ENCODE assay signal across 15 cellular contexts in the genomic region with DNA sequence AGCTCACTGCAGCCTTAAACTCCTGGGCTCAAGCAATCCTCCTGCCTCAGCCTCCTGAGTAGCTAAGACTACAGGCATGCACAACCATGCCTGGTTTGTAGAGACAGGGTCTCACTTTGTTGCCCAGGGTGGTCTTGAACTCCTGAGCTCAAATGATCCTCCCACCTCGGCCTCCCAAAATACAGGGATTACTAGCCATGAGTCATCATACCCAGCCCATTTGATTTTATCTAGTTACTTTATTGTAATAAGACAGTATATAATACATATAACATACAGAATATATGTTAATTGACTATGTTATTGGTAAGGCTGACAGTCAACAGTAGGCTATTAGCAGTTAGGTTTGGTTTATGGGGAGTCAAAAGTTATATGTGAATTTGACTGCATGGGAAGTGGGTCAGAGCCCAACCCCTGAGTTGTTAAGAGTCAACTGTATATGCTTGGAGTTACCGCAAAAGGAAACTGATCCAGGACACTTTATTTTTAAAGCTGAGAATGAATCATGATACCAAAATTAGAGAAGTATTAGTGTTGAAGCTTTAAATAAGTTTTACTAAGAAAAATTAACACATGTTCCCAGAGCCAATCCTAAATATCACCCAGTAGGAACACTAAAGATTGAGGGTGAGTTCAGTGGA. TPM values are rescaled to one million over a fixed set of nuclear protein-coding genes. Genes with fewer than 3 reads are reported as not detected.
A peak's percentile ranks its signal among the peaks of the same experiment; 100 is the strongest.
DNase-seq lines count a peak whose midpoint lies in the region; ATAC-seq and TF ChIP-seq lines count a peak whose summit lies in the region.
"Had no signal": no experiment of that assay in that cellular context is flagged by ENCODE, and none has a peak within 500 bp of the region (broad histone marks: within the 10 kb centered on the region; RNA-seq: fewer than 3 reads in every experiment).

No MANE protein-coding gene starts in this region.

- H3K4me3 Mint-ChIP-seq in activated CD8-positive, alpha-beta T cell treated with anti-CD3 and anti-CD28 coated beads for 36 hours = no peak overlapping the region
- peak overlapping the region in 1 of 10 donors; percentile 6 for H3K4me3 Mint-ChIP-seq in naive thymus-derived CD8-positive, alpha-beta T cell

- H3K9me3 Mint-ChIP-seq in activated CD8-positive, alpha-beta T cell treated with anti-CD3 and anti-CD28 coated beads for 36 hours = no peaks in the 10 kb centered on the region
- H3K9me3 Mint-ChIP-seq in naive thymus-derived CD8-positive, alpha-beta T cell = no peaks in the 10 kb centered on the region

- DNase-seq in left ventricle myocardium superior = no peak
- DNase-seq in Right ventricle myocardium inferior (ENCODE audit: missing footprints) = no peak
- DNase-seq in activated CD8-positive, alpha-beta T cell treated with anti-CD3 and anti-CD28 coated beads for 36 hours = no peak
- no peak for DNase-seq in naive thymus-derived CD8-positive, alpha-beta T cell
- no peak for DNase-seq in BE2C
- no peak for DNase-seq in HUDEP-2 (lab: John Stamatoyannopoulos, UW; ENCODE audit: unreplicated experiment in 76 of 76)
- DNase-seq in DMS79 (lab: John Stamatoyannopoulos, UW) = no peak
- DNase-seq: activated CD4-positive, CD25-positive, alpha-beta regulatory T cell treated with anti-CD3 and anti-CD28 coated beads, Interleukin-2, amount 50 U/mL, for 72 hours; activated T-cell treated with anti-CD3 and anti-CD28 coated beads, Interleukin-2, amount 50 U/mL, for 48 hours; adrenal gland; DMS53; HCEC 1CT; left lung; NCI-H187 treated with DMSO at 0.1 percent for 48 hours had no signal

- ATAC-seq in left ventricle myocardium superior = peak; percentile 49
- ATAC-seq in Right ventricle myocardium inferior = no peak
- ATAC-seq in activated CD8-positive, alpha-beta T cell treated with anti-CD3 and anti-CD28 coated beads for 36 hours = no peak
- ATAC-seq in naive thymus-derived CD8-positive, alpha-beta T cell = no peak
- ATAC-seq in esophagus mucosa = no peak
- ATAC-seq: left lung had no signal

- H3K4me3 ChIP-seq in BE2C (ENCODE audit: low read depth, low read length) = no peak overlapping the region
- H3K4me3 ChIP-seq: adrenal gland, left lung had no signal

- H3K4me1 ChIP-seq in BE2C = no peaks in the 10 kb centered on the region

- intact Hi-C loops in left ventricle myocardium superior (cut with micrococcal nuclease) = no loop called here
- intact Hi-C loops in Right ventricle myocardium inferior (cut with DNase I) = no loop called here
- intact Hi-C loops in activated CD8-positive, alpha-beta T cell treated with anti-CD3 and anti-CD28 coated beads for 36 hours (cut with micrococcal nuclease) = no loop called here

- H3K27me3 Mint-ChIP-seq in activated CD8-positive, alpha-beta T cell treated with anti-CD3 and anti-CD28 coated beads for 36 hours = no peaks in the 10 kb centered on the region
- no peaks in the 10 kb centered on the region for H3K27me3 Mint-ChIP-seq in naive thymus-derived CD8-positive, alpha-beta T cell

- H3K4me1 Mint-ChIP-seq in activated CD8-positive, alpha-beta T cell treated with anti-CD3 and anti-CD28 coated beads for 36 hours (ENCODE audit: low read depth) = peaks cover 61% of the 10 kb centered on the region
- peaks cover 19 to 69% (median 49%) of the 10 kb centered on the region in 4 donors for H3K4me1 Mint-ChIP-seq in naive thymus-derived CD8-positive, alpha-beta T cell

- H3K9me3 ChIP-seq in BE2C = no peaks in the 10 kb centered on the region
- H3K9me3 ChIP-seq: adrenal gland, left lung had no signal

- peaks cover 60% of the 10 kb centered on the region for H3K36me3 Mint-ChIP-seq in activated CD8-positive, alpha-beta T cell treated with anti-CD3 and anti-CD28 coated beads for 36 hours (ENCODE audit: low read depth)
- peaks cover 0 to 29% (median 14%) of the 10 kb centered on the region in 3 donors for H3K36me3 Mint-ChIP-seq in naive thymus-derived CD8-positive, alpha-beta T cell

- H3K27me3 ChIP-seq in BE2C = no peaks in the 10 kb centered on the region
- H3K27me3 ChIP-seq: adrenal gland, left lung had no signal

- peaks cover 31% of the 10 kb centered on the region for H3K36me3 ChIP-seq in BE2C

- TF ChIP-seq CTCF in activated CD8-positive, alpha-beta T cell treated with anti-CD3 and anti-CD28 coated beads for 36 hours (IDR thresholded peaks at IDR 0.05) = no peak
- TF ChIP-seq CTCF in BE2C (IDR thresholded peaks at IDR 0.05; ENCODE audit: low read depth, low read length) = no peak

- CTCF ChIA-PET in activated CD8-positive, alpha-beta T cell treated with anti-CD3 and anti-CD28 coated beads for 36 hours (lab: Charles Lee) = interaction anchor here (1.7 to 16.8 kb wide), 2 partner anchors 12 to 18 kb away, joined by 6 to 210 read pairs; a partner anchor contains a TSS

- H3K27ac Mint-ChIP-seq in activated CD8-positive, alpha-beta T cell treated with anti-CD3 and anti-CD28 coated beads for 36 hours = peak overlapping the region; percentile 63
- H3K27ac Mint-ChIP-seq in naive thymus-derived CD8-positive, alpha-beta T cell = peak overlapping the region; percentile 33 to 87 (median 70)

- POLR2A ChIA-PET in activated CD8-positive, alpha-beta T cell treated with anti-CD3 and anti-CD28 coated beads for 36 hours (lab: Charles Lee) = interaction anchor here (0.9 to 1.7 kb wide), 5 partner anchors 9 to 20 kb away, joined by 3 to 8 read pairs (median 5); no protein-coding TSS in a partner anchor
- POLR2A ChIA-PET in naive thymus-derived CD8-positive, alpha-beta T cell (lab: Charles Lee) = interaction anchor here (2.7 to 4.6 kb wide), 2 partner anchors 10 to 20 kb away, joined by 8 to 30 read pairs; a partner anchor contains a TSS

RNA-seq across cellular contexts. Expression of a gene that starts 20.7 kb away (rescaled TPM):
- total RNA-seq in left ventricle myocardium superior (35.9 TPM), Right ventricle myocardium inferior (35.1 TPM), esophagus mucosa (29.0 TPM)
- 10 to 100 TPM; 94.7 to 98.4 TPM for total RNA-seq in activated CD8-positive, alpha-beta T cell treated with anti-CD3 and anti-CD28 coated beads for 36 hours
- 100 to 1,000 TPM; 186 to 188 TPM for total RNA-seq in naive thymus-derived CD8-positive, alpha-beta T cell
- 100 to 1,000 TPM; 119 to 193 (median 140) TPM for polyA plus RNA-seq in naive thymus-derived CD8-positive, alpha-beta T cell
- 41.2 TPM for polyA plus RNA-seq in BE2C (2012; ENCODE audit: insufficient read depth, insufficient read length, low read depth)
